ENCODE assay signal across 26 cellular contexts in genomic region chr11:119942583-119943338, GRCh38.
A peak's percentile ranks its signal among the peaks of the same experiment; 100 is the strongest.
DNase-seq lines count a peak whose midpoint lies in the region; ATAC-seq and TF ChIP-seq lines count a peak whose summit lies in the region.
"Had no signal": no experiment of that assay in that cellular context is flagged by ENCODE, and none has a peak within 500 bp of the region (broad histone marks: within the 10 kb centered on the region; RNA-seq: fewer than 3 reads in every experiment).

No MANE protein-coding gene starts in this region.

- TF ChIP-seq CTCF in Caco-2 (IDR thresholded peaks at IDR 0.05; ENCODE audit: insufficient read depth in 1 of 2, low read depth in 1 of 2, low read length in 1 of 2, severe bottlenecking in 1 of 2, unreplicated experiment in 1 of 2) = no peak
- no peak for TF ChIP-seq CTCF in HFFc6 (IDR thresholded peaks at IDR 0.05)
- no peak for TF ChIP-seq CTCF in choroid plexus epithelial cell (conservative IDR thresholded peaks at IDR 0.05; ENCODE audit: low read depth, low read length)
- TF ChIP-seq CTCF in left lung (IDR thresholded peaks at IDR 0.05) = no peak

- no peak for DNase-seq in Caco-2
- DNase-seq in HFFc6 = peak; percentile 16
- peak; percentile 9 for DNase-seq in choroid plexus epithelial cell (ENCODE audit: low read depth)
- no peak for DNase-seq in left lung
- DNase-seq in stimulated activated CD4-positive, alpha-beta T cell treated with anti-CD3 and anti-CD28 coated beads, Interleukin-4, amount 100 ng/mL, for 24 hours = no peak
- DNase-seq in NCI-H1092 treated with DMSO at 0.1 percent for 48 hours (lab: John Stamatoyannopoulos, UW) = no peak
- no peak for DNase-seq in T-cell
- DNase-seq in NCI-H446 treated with DMSO at 0.1 percent for 48 hours (lab: John Stamatoyannopoulos, UW) = no peak
- DNase-seq: ACHN; activated CD4-positive, alpha-beta T cell treated with anti-CD3 and anti-CD28 coated beads for 48 hours; activated CD8-positive, alpha-beta memory T cell treated with anti-CD3 and anti-CD28 coated beads, Interleukin-2, amount 10 ng/mL, durations not matched to agents 7 days and 5 days; activated naive CD4-positive, alpha-beta T cell treated with anti-CD3 and anti-CD28 coated beads, Interleukin-2, amount 50 U/mL, for 16 hours; aorta; DMS79 treated with DMSO at 0.1 percent for 48 hours; Karpas-422; left ventricle myocardium superior; MV-4-11; natural killer cell; NCI-H510A; SHP77; stimulated activated CD4-positive, alpha-beta T cell treated with anti-CD3 and anti-CD28 coated beads, Interleukin-2, amount 100 ng/mL, for 24 hours; T-helper 9 cell had no signal

- H3K9me3 Mint-ChIP-seq in Caco-2 (ENCODE audit: unreplicated experiment) (no peaks in the 10 kb centered on the region), HFFc6 (no peaks in the 10 kb centered on the region), T-cell (no peaks in the 10 kb centered on the region)
- H3K9me3 Mint-ChIP-seq: activated T-helper 1 cell treated with anti-CD3 and anti-CD28 coated beads, Interleukin-12 subunit alpha, Interleukin-12 subunit beta, Interleukin-2, Interleukin-4 antibody, amounts not matched to agents 30 ng/mL and 10 ng/mL and 1 ng/mL, durations not matched to agents 14 hours and 24 hours and 36 hours; natural killer cell had no signal

- no peaks in the 10 kb centered on the region for H3K36me3 ChIP-seq in Caco-2 (ENCODE audit: control insufficient read depth, insufficient read depth, low read length)
- no peaks in the 10 kb centered on the region for H3K36me3 ChIP-seq in left lung
- H3K36me3 ChIP-seq: upper lobe of left lung had no signal

- H3K27ac ChIP-seq in left lung = no peak overlapping the region
- H3K27ac ChIP-seq: upper lobe of left lung, VCaP had no signal

- BruUV-seq in Caco-2 (replicated peaks; lab: Mats Ljungman, UMichigan) = no TSS peak

- H3K36me3 Mint-ChIP-seq in Caco-2 (ENCODE audit: insufficient read depth, unreplicated experiment) = no peaks in the 10 kb centered on the region
- no peaks in the 10 kb centered on the region for H3K36me3 Mint-ChIP-seq in HFFc6 (ENCODE audit: low read depth)
- no peaks in the 10 kb centered on the region for H3K36me3 Mint-ChIP-seq in T-cell
- H3K36me3 Mint-ChIP-seq: activated CD8-positive, alpha-beta memory T cell treated with anti-CD3 and anti-CD28 coated beads, Interleukin-2, amount 10 ng/mL, durations not matched to agents 7 days and 5 days; natural killer cell had no signal

- H3K4me3 ChIP-seq in Caco-2 (ENCODE audit: low read depth, low read length) (no peak overlapping the region), choroid plexus epithelial cell (ENCODE audit: low read depth, low read length) (no peak overlapping the region), left lung (no peak overlapping the region)
- H3K4me3 ChIP-seq: upper lobe of left lung had no signal

- intact Hi-C loops in Caco-2 (cut with micrococcal nuclease; ENCODE audit: unreplicated experiment) = no loop called here
- intact Hi-C loops in left lung (cut with DNase I) = no loop called here

- H3K27ac Mint-ChIP-seq in Caco-2 (ENCODE audit: unreplicated experiment) (peak overlapping the region; percentile 44), HFFc6 (no peak overlapping the region), T-cell (no peak overlapping the region)
- H3K27ac Mint-ChIP-seq: activated CD8-positive, alpha-beta memory T cell treated with anti-CD3 and anti-CD28 coated beads, Interleukin-2, amount 10 ng/mL, durations not matched to agents 7 days and 5 days; activated T-helper 1 cell treated with anti-CD3 and anti-CD28 coated beads, Interleukin-12 subunit alpha, Interleukin-12 subunit beta, Interleukin-2, Interleukin-4 antibody, amounts not matched to agents 30 ng/mL and 10 ng/mL and 1 ng/mL, durations not matched to agents 14 hours and 24 hours and 36 hours; natural killer cell had no signal

- H3K4me3 Mint-ChIP-seq in Caco-2 (ENCODE audit: unreplicated experiment) = no peak overlapping the region
- no peak overlapping the region for H3K4me3 Mint-ChIP-seq in HFFc6
- no peak overlapping the region for H3K4me3 Mint-ChIP-seq in T-cell
- H3K4me3 Mint-ChIP-seq: activated CD8-positive, alpha-beta memory T cell treated with anti-CD3 and anti-CD28 coated beads, Interleukin-2, amount 10 ng/mL, durations not matched to agents 7 days and 5 days; activated T-helper 1 cell treated with anti-CD3 and anti-CD28 coated beads, Interleukin-12 subunit alpha, Interleukin-12 subunit beta, Interleukin-2, Interleukin-4 antibody, amounts not matched to agents 30 ng/mL and 10 ng/mL and 1 ng/mL, durations not matched to agents 14 hours and 24 hours and 36 hours; natural killer cell had no signal

- CTCF ChIA-PET in Caco-2 (lab: Charles Lee) = interaction anchor here (0.8 kb wide), 1 partner anchor 287 kb away, joined by 3 read pairs; no protein-coding TSS in a partner anchor
- CTCF ChIA-PET in T-cell (lab: Charles Lee) = no interaction called here

- no peaks in the 10 kb centered on the region for H3K9me3 ChIP-seq in Caco-2
- H3K9me3 ChIP-seq in left lung = no peaks in the 10 kb centered on the region
- H3K9me3 ChIP-seq: upper lobe of left lung had no signal

- H3K4me1 Mint-ChIP-seq in Caco-2 (ENCODE audit: low read depth, unreplicated experiment) = peaks cover 6% of the 10 kb centered on the region
- no peaks in the 10 kb centered on the region for H3K4me1 Mint-ChIP-seq in HFFc6 (ENCODE audit: low read depth)
- H3K4me1 Mint-ChIP-seq in T-cell = no peaks in the 10 kb centered on the region
- H3K4me1 Mint-ChIP-seq: activated CD8-positive, alpha-beta memory T cell treated with anti-CD3 and anti-CD28 coated beads, Interleukin-2, amount 10 ng/mL, durations not matched to agents 7 days and 5 days; natural killer cell had no signal

- H3K4me1 ChIP-seq in Caco-2 (peaks cover 11% of the 10 kb centered on the region; the same call in 1 of the 2 replicates), left lung (no peaks in the 10 kb centered on the region)
- H3K4me1 ChIP-seq: upper lobe of left lung had no signal

- peak; percentile 60 for ATAC-seq in left lung
- no peak for ATAC-seq in T-cell (replicated peaks in 1 of 4)
- ATAC-seq: activated CD8-positive, alpha-beta memory T cell treated with anti-CD3 and anti-CD28 coated beads, Interleukin-2, amount 10 ng/mL, durations not matched to agents 7 days and 5 days; esophagus mucosa; left ventricle myocardium superior; natural killer cell had no signal

- POLR2A ChIA-PET in Caco-2 (lab: Charles Lee) = no interaction called here
- POLR2A ChIA-PET in T-cell (lab: Charles Lee) = no interaction called here

- H3K27me3 Mint-ChIP-seq in Caco-2 (ENCODE audit: insufficient read depth, unreplicated experiment) = no peaks in the 10 kb centered on the region
- H3K27me3 Mint-ChIP-seq in HFFc6 (ENCODE audit: insufficient read depth) = peaks cover 23% of the 10 kb centered on the region
- H3K27me3 Mint-ChIP-seq in T-cell = peaks cover 12 to 22% of the 10 kb centered on the region in 2 donors
- H3K27me3 Mint-ChIP-seq: activated CD8-positive, alpha-beta memory T cell treated with anti-CD3 and anti-CD28 coated beads, Interleukin-2, amount 10 ng/mL, durations not matched to agents 7 days and 5 days had no signal

- no peaks in the 10 kb centered on the region for H3K27me3 ChIP-seq in Caco-2 (replicated peaks; ENCODE audit: control insufficient read depth, insufficient read depth, low read length)
- peaks cover 0 to 34% of the 10 kb centered on the region in 2 donors for H3K27me3 ChIP-seq in left lung
- H3K27me3 ChIP-seq: upper lobe of left lung had no signal

Comparison
In these comparisons a context has a peak if more than half of its experiments do, and no peak if none do; other contexts are left out.
1. DNase-seq: peak in HFFc6 (single experiment) and choroid plexus epithelial cell (single experiment); none in Caco-2 (0 of 2), left lung (0 of 2), stimulated activated CD4-positive, alpha-beta T cell treated with anti-CD3 and anti-CD28 coated beads, Interleukin-4, amount 100 ng/mL, for 24 hours (single experiment), NCI-H1092 treated with DMSO at 0.1 percent for 48 hours (single experiment), T-cell (0 of 34) and NCI-H446 treated with DMSO at 0.1 percent for 48 hours (single experiment).